8 cellular contexts compared by ENCODE assay signal in genomic region chr7:954330-955238, GRCh38. TPM values are rescaled to one million over a fixed set of nuclear protein-coding genes. Genes with fewer than 3 reads are reported as not detected.
DNase-seq lines count a peak whose midpoint lies in the region; ATAC-seq and TF ChIP-seq lines count a peak whose summit lies in the region.

ADAP1 (minus strand) TSS chr7:954680; CDS start chr7:954477, 203 bp downstream.

- no peaks in the 10 kb centered on the region for H3K27me3 ChIP-seq in lung (ENCODE audit: control insufficient read depth, insufficient read depth)

- H3K36me3 ChIP-seq in lung (ENCODE audit: control insufficient read depth in 2 of 2, insufficient read depth in 2 of 2, low read length in 2 of 2), result peaks cover 0 to 1% of the 10 kb centered on the region in 2 donors

- 9 to 15% methylated on average over 57 to 115 of the region's 115 CpGs for WGBS in lung, 2 donors

- peak; percentile 60 for DNase-seq in activated CD4-positive, CD25-positive, alpha-beta regulatory T cell treated with anti-CD3 and anti-CD28 coated beads, Interleukin-2, amount 50 U/mL, for 72 hours
- DNase-seq in lung (ENCODE audit: low spot score), result no peak
- peak; percentile 22 for DNase-seq in stimulated activated CD8-positive, alpha-beta memory T cell treated with anti-CD3 and anti-CD28 coated beads, Interleukin-12 subunit alpha, Interleukin-12 subunit beta, amount 100 ng/mL, for 1 hour (ENCODE audit: low read depth)

- no peak within 1 kb of the TSS for H3K27ac ChIP-seq in 22Rv1
- H3K27ac ChIP-seq in cingulate gyrus (ENCODE audit: low read depth, low read length), result peak within 1 kb of the TSS; percentile 83
- H3K27ac ChIP-seq in lung (ENCODE audit: low read depth in 1 of 2, low read length in 1 of 2), result peak within 1 kb of the TSS in 1 of 2 donors; percentile 41

- H3K9me3 ChIP-seq in lung (ENCODE audit: control insufficient read depth in 2 of 2, insufficient read depth in 1 of 2, low read length in 1 of 2), result no peaks in the 10 kb centered on the region

- TF ChIP-seq CTCF in 22Rv1 (IDR thresholded peaks at IDR 0.05), result peak; percentile 69
- peak; percentile 22 for TF ChIP-seq CTCF in lung (IDR thresholded peaks at IDR 0.05; ENCODE audit: control extremely low read depth, extremely low read depth)

- H3K4me1 ChIP-seq in lung (ENCODE audit: control insufficient read depth in 2 of 2, insufficient read depth in 2 of 2, low read length in 2 of 2), result peaks cover 0 to 8% of the 10 kb centered on the region in 2 donors

- ATAC-seq in GM18511 (IDR thresholded peaks at IDR 0.05; ENCODE audit: unreplicated experiment) (peak; percentile 60), HG03439 (IDR thresholded peaks at IDR 0.05; ENCODE audit: unreplicated experiment) (peak; percentile 41), lung (ENCODE audit: insufficient read depth, low FRiP score) (peak; percentile 29), HG02884 (IDR thresholded peaks at IDR 0.05; ENCODE audit: unreplicated experiment) (no peak)

- H3K4me3 ChIP-seq in lung, result peak within 1 kb of the TSS; percentile 37

RNA-seq across cellular contexts. Expression of gene ADAP1, which starts in this region (rescaled TPM):
- 10 to 100 TPM; 11.5 to 34.2 TPM for total RNA-seq in lung
- polyA plus RNA-seq in lung, result 10 to 100 TPM; 31.0 to 39.0 TPM
